Comparison of ENCODE assay signal across 8 cellular contexts in the genomic region with DNA sequence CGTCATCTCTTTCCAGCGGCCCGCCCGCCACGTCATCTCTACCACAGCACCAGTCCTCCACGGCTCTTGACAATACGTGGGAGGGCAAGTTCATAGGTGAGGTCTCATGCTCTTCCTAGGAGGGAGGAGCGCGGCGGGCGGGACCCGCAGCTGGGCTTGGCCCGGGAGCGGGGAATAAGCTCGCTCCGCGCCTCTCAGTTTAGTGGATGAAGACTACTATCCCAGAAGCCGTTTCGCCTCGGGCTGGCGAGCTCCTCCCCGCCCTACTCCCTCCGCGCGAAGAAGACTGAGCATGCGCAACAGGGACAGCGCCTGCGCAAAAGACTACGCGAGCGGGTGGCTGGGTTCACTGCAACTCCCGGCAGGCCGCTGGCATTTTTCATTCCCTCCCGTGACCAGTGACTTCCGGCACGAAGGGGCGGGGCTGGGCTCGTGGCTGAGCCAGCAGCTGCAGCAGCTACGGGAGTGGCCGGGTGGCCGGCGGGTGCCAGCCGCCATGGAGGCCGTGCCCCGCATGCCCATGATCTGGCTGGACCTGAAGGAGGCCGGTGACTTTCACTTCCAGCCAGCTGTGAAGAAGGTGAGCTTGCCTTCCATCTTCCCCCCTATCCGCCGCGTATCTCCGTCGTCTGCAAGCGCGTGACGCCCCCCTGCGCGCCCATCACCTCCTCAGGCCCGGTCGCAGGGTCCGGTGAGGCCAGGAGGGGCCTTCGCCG. TPM values are rescaled to one million over a fixed set of nuclear protein-coding genes. Genes with fewer than 3 reads are reported as not detected.
DNase-seq lines count a peak whose midpoint lies in the region; ATAC-seq and TF ChIP-seq lines count a peak whose summit lies in the region.

A gene with protein sequence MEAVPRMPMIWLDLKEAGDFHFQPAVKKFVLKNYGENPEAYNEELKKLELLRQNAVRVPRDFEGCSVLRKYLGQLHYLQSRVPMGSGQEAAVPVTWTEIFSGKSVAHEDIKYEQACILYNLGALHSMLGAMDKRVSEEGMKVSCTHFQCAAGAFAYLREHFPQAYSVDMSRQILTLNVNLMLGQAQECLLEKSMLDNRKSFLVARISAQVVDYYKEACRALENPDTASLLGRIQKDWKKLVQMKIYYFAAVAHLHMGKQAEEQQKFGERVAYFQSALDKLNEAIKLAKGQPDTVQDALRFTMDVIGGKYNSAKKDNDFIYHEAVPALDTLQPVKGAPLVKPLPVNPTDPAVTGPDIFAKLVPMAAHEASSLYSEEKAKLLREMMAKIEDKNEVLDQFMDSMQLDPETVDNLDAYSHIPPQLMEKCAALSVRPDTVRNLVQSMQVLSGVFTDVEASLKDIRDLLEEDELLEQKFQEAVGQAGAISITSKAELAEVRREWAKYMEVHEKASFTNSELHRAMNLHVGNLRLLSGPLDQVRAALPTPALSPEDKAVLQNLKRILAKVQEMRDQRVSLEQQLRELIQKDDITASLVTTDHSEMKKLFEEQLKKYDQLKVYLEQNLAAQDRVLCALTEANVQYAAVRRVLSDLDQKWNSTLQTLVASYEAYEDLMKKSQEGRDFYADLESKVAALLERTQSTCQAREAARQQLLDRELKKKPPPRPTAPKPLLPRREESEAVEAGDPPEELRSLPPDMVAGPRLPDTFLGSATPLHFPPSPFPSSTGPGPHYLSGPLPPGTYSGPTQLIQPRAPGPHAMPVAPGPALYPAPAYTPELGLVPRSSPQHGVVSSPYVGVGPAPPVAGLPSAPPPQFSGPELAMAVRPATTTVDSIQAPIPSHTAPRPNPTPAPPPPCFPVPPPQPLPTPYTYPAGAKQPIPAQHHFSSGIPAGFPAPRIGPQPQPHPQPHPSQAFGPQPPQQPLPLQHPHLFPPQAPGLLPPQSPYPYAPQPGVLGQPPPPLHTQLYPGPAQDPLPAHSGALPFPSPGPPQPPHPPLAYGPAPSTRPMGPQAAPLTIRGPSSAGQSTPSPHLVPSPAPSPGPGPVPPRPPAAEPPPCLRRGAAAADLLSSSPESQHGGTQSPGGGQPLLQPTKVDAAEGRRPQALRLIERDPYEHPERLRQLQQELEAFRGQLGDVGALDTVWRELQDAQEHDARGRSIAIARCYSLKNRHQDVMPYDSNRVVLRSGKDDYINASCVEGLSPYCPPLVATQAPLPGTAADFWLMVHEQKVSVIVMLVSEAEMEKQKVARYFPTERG (N-terminal part only) (plus strand): TSS at position 421 of the 716 bp plus-strand sequence. CDS start 76 bp downstream, at position 497.

- CTCF ChIA-PET in AG04450 (lab: Charles Lee) (interaction anchor here (0.7 kb wide), 2 partner anchors 41 to 132 kb away, joined by 3 to 4 read pairs; no protein-coding TSS in a partner anchor), WTC11 (lab: Charles Lee) (interaction anchor here (0.6 to 2.2 kb wide), 13 partner anchors 10 to 471 kb away, joined by 3 to 37 read pairs (median 4); partner anchors contain the start of genes NBEAL2 and SETD2)

- no peaks in the 10 kb centered on the region for H3K36me3 ChIP-seq in smooth muscle cell (ENCODE audit: low read depth)

- no peaks in the 10 kb centered on the region for H3K9me3 Mint-ChIP-seq in WTC11

- under 1% methylated on average over 58 of the region's 61 CpGs for WGBS in smooth muscle cell (ENCODE audit: low lambda C conversion rate)

- peak within 1 kb of the TSS; percentile 100 for H3K27ac Mint-ChIP-seq in WTC11

- H3K27ac ChIP-seq in AG04450 (ENCODE audit: low read depth, low read length), result peak within 1 kb of the TSS; percentile 99
- peak within 1 kb of the TSS; percentile 95 for H3K27ac ChIP-seq in smooth muscle cell (ENCODE audit: low read depth)

- H3K9ac ChIP-seq in smooth muscle cell (ENCODE audit: low read depth), result peak within 1 kb of the TSS; percentile 97

- TF ChIP-seq CTCF in AG04450 (IDR thresholded peaks at IDR 0.05; ENCODE audit: low read depth, low read length) (no peak), WTC11 (IDR thresholded peaks at IDR 0.05) (no peak), cardiac fibroblast (IDR thresholded peaks at IDR 0.05; ENCODE audit: low read depth, low read length) (no peak), smooth muscle cell (IDR thresholded peaks at IDR 0.05; ENCODE audit: borderline replicate concordance, insufficient read depth, poor library complexity, severe bottlenecking) (no peak)

- H3K9me3 ChIP-seq in AG04450 (ENCODE audit: control insufficient read depth, insufficient read depth, low read length) (no peaks in the 10 kb centered on the region; the same call in 1 of the 2 replicates), smooth muscle cell (replicated peaks; ENCODE audit: low read depth) (no peaks in the 10 kb centered on the region)

- H3K27me3 ChIP-seq in AG04450 (ENCODE audit: control insufficient read depth, insufficient read depth, low read length) (no peaks in the 10 kb centered on the region), smooth muscle cell (ENCODE audit: low read depth) (no peaks in the 10 kb centered on the region)

- H3K4me1 ChIP-seq in smooth muscle cell (ENCODE audit: low read depth), result peaks cover 18% of the 10 kb centered on the region

- H3K4me3 Mint-ChIP-seq in WTC11, result peak within 1 kb of the TSS; percentile 100

- peaks cover 39% of the 10 kb centered on the region for H4K20me1 ChIP-seq in smooth muscle cell (ENCODE audit: low read depth)

- H3K27me3 Mint-ChIP-seq in WTC11 (ENCODE audit: low read depth), result no peaks in the 10 kb centered on the region

- DNase-seq in AG04450 (ENCODE audit: low read depth, low spot score), result peak; percentile 98
- peak; percentile 98 for DNase-seq in NCI-H226
- peak; percentile 98 for DNase-seq in WTC11 (ENCODE audit: low spot score)
- peak; percentile 99 for DNase-seq in cardiac fibroblast (ENCODE audit: low read depth in 2 of 2)
- peak; percentile 98 for DNase-seq in iPS-NIHi11 (ENCODE audit: low spot score)
- peak; percentile 98 for DNase-seq in smooth muscle cell (lab: John Stamatoyannopoulos, UW; ENCODE audit: unreplicated experiment)

- H3K36me3 Mint-ChIP-seq in WTC11, result no peaks in the 10 kb centered on the region

- POLR2A ChIA-PET in AG04450 (lab: Yijun Ruan, JAX), result interaction anchor here (0.6 to 1.3 kb wide), 15 partner anchors 9 to 341 kb away, joined by 3 to 9 read pairs (median 4); partner anchors contain the start of gene SETD2
- POLR2A ChIA-PET in WTC11 (lab: Charles Lee), result interaction anchor here (0.7 to 1.4 kb wide), 8 partner anchors 9 to 536 kb away, joined by 3 to 8 read pairs (median 3); no protein-coding TSS in a partner anchor

- peak within 1 kb of the TSS; percentile 96 for H3K4me2 ChIP-seq in smooth muscle cell

- peaks cover 58% of the 10 kb centered on the region for H3K79me2 ChIP-seq in smooth muscle cell (ENCODE audit: low read depth)

- peaks cover 5% of the 10 kb centered on the region for H3F3A ChIP-seq in smooth muscle cell (ENCODE audit: low read depth)

- H3K4me3 ChIP-seq in AG04450 (ENCODE audit: low read depth, low read length) (peak within 1 kb of the TSS; percentile 98), cardiac fibroblast (replicated peaks in 1 of 2; ENCODE audit: low read depth in 2 of 2, low read length in 2 of 2) (peak within 1 kb of the TSS; percentile 99 to 100), smooth muscle cell (peak within 1 kb of the TSS; percentile 72)

- H2AFZ ChIP-seq in smooth muscle cell (ENCODE audit: low read depth), result peak within 1 kb of the TSS; percentile 50

- ATAC-seq in GM18909 (IDR thresholded peaks at IDR 0.05; ENCODE audit: poor library complexity, unreplicated experiment) (peak; percentile 84), HG03175 (IDR thresholded peaks at IDR 0.05; ENCODE audit: unreplicated experiment) (peak; percentile 77), WTC11 (peak; percentile 79)

- peaks cover 21% of the 10 kb centered on the region for H3K4me1 Mint-ChIP-seq in WTC11

TF ChIP-seq in WTC11, 78 proteins besides CTCF, POLR2A, EP300 and RAD21 (continues in another document):
- TF ChIP-seq MLX (CRISPR knock-in tag; IDR thresholded peaks at IDR 0.05) (no peak), NR2C2 (CRISPR knock-in tag; IDR thresholded peaks at IDR 0.05) (no peak), NR3C1 (CRISPR knock-in tag; conservative IDR thresholded peaks at IDR 0.05; ENCODE audit: low read depth) (no peak), IRF1 (CRISPR knock-in tag; IDR thresholded peaks at IDR 0.05) (peak; percentile 66), ZNF317 (CRISPR knock-in tag; IDR thresholded peaks at IDR 0.05; ENCODE audit: borderline replicate concordance, low read depth) (no peak), USF2 (CRISPR knock-in tag; IDR thresholded peaks at IDR 0.05) (peak; percentile 96)
- TF ChIP-seq, protein P1, sequence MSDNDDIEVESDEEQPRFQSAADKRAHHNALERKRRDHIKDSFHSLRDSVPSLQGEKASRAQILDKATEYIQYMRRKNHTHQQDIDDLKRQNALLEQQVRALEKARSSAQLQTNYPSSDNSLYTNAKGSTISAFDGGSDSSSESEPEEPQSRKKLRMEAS (CRISPR knock-in tag; IDR thresholded peaks at IDR 0.05), result peak; percentile 87

RNA-seq across cellular contexts. Expression of the gene that starts here (rescaled TPM):
- polyA plus RNA-seq in AG04450 (2011; rRNA removed) (1.3 and 2.9 TPM in 2 replicates), smooth muscle cell (17.1 and 22.1 TPM in 2 replicates)
- 11.0 and 13.5 TPM in 2 replicates for polyA minus RNA-seq in AG04450 (2011; rRNA and poly(A)+ RNA removed)
- total RNA-seq in WTC11 (2021) (44.1 to 53.5 TPM (median 49.8 TPM) in 3 replicates), smooth muscle cell (4.8 and 7.2 TPM in 2 replicates)

Comparison
In these comparisons a context has a peak if more than half of its experiments do, and no peak if none do; other contexts are left out.
1. Peak in every context shown above with its lines: DNase-seq, ATAC-seq, H3K4me3 ChIP-seq and H3K27ac ChIP-seq.